Comparison of ENCODE assay signal across 1 cellular context in the genomic region with DNA sequence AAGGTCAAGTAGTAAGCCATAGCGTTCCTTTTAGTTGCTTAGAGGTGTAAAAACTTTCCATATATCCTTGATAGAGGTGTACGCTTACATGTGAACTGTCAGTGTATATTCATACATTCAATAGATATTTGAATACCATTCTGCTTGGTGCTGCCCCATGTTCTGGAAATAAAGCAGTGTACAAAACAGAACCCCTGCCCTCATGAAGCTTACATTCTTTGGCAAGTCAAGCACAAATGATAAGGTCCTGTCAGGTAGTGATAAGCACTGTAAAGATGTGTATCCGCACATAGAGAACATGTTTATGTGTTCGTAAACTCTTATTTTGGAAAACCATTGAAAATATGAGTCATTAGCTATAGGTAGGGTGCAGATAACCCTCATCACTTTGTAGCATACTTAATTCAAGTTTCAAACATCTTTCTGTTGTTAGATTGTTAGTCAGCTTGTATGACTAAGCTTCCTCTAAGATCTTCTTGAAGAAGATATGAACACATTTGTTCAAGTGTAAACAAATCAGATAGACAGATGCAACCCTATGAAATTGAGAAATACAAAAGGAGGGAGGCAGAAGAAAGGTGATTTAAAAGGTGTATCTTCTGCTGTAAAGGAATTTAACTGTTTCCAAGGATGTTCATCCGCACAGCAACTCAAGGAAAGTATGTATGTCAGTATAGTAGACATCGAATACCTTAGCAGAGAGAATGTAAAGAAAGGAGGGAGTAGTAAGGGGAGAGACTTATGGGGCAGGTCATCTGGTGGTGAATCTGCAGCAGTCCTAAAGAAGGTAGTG.
TF ChIP-seq lines count a peak whose summit lies in the region.

No MANE protein-coding gene starts in this region.

TF ChIP-seq in GM23338, 12 proteins besides CTCF, POLR2A, EP300 and RAD21 (continued from another document):
- TF ChIP-seq, protein P1, sequence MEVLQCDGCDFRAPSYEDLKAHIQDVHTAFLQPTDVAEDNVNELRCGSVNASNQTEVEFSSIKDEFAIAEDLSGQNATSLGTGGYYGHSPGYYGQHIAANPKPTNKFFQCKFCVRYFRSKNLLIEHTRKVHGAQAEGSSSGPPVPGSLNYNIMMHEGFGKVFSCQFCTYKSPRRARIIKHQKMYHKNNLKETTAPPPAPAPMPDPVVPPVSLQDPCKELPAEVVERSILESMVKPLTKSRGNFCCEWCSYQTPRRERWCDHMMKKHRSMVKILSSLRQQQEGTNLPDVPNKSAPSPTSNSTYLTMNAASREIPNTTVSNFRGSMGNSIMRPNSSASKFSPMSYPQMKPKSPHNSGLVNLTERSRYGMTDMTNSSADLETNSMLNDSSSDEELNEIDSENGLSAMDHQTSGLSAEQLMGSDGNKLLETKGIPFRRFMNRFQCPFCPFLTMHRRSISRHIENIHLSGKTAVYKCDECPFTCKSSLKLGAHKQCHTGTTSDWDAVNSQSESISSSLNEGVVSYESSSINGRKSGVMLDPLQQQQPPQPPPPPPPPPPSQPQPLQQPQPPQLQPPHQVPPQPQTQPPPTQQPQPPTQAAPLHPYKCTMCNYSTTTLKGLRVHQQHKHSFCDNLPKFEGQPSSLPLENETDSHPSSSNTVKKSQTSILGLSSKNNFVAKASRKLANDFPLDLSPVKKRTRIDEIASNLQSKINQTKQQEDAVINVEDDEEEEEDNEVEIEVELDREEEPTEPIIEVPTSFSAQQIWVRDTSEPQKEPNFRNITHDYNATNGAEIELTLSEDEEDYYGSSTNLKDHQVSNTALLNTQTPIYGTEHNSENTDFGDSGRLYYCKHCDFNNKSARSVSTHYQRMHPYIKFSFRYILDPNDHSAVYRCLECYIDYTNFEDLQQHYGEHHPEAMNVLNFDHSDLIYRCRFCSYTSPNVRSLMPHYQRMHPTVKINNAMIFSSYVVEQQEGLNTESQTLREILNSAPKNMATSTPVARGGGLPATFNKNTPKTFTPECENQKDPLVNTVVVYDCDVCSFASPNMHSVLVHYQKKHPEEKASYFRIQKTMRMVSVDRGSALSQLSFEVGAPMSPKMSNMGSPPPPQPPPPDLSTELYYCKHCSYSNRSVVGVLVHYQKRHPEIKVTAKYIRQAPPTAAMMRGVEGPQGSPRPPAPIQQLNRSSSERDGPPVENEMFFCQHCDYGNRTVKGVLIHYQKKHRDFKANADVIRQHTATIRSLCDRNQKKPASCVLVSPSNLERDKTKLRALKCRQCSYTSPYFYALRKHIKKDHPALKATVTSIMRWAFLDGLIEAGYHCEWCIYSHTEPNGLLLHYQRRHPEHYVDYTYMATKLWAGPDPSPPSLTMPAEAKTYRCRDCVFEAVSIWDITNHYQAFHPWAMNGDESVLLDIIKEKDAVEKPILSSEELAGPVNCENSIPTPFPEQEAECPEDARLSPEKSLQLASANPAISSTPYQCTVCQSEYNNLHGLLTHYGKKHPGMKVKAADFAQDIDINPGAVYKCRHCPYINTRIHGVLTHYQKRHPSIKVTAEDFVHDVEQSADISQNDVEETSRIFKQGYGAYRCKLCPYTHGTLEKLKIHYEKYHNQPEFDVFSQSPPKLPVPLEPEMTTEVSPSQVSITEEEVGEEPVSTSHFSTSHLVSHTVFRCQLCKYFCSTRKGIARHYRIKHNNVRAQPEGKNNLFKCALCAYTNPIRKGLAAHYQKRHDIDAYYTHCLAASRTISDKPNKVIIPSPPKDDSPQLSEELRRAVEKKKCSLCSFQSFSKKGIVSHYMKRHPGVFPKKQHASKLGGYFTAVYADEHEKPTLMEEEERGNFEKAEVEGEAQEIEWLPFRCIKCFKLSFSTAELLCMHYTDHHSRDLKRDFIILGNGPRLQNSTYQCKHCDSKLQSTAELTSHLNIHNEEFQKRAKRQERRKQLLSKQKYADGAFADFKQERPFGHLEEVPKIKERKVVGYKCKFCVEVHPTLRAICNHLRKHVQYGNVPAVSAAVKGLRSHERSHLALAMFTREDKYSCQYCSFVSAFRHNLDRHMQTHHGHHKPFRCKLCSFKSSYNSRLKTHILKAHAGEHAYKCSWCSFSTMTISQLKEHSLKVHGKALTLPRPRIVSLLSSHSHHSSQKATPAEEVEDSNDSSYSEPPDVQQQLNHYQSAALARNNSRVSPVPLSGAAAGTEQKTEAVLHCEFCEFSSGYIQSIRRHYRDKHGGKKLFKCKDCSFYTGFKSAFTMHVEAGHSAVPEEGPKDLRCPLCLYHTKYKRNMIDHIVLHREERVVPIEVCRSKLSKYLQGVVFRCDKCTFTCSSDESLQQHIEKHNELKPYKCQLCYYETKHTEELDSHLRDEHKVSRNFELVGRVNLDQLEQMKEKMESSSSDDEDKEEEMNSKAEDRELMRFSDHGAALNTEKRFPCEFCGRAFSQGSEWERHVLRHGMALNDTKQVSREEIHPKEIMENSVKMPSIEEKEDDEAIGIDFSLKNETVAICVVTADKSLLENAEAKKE (CRISPR knock-in tag; IDR thresholded peaks at IDR 0.05): no peak
TF ChIP-seq in GM23338: peak in this region for 0.
